Comparison of ENCODE assay signal across 8 cellular contexts in genomic region chr10:113087082-113088029, GRCh38.
DNase-seq lines count a peak whose midpoint lies in the region; ATAC-seq and TF ChIP-seq lines count a peak whose summit lies in the region.

No MANE protein-coding gene starts in this region.

- 29 to 62% methylated on average over 11 of the region's 11 CpGs for WGBS in sigmoid colon, 2 donors

- no peaks in the 10 kb centered on the region for H3K9me2 ChIP-seq in GM23338 (ENCODE audit: insufficient read depth)

- no peaks in the 10 kb centered on the region for H3K27me3 ChIP-seq in GM23338 (ENCODE audit: insufficient read depth)
- H3K27me3 ChIP-seq in sigmoid colon, result no peaks in the 10 kb centered on the region

- no peak overlapping the region; the same call in 2 of the 3 replicates for H3K4me3 Mint-ChIP-seq in GM23338

- TF ChIP-seq POLR2A in sigmoid colon (IDR thresholded peaks at IDR 0.05), result no peak

- no peaks in the 10 kb centered on the region for H3K9me3 Mint-ChIP-seq in GM23338

- peaks cover 99% of the 10 kb centered on the region for H3K79me2 ChIP-seq in GM23338 (replicated peaks; ENCODE audit: insufficient read depth)

- H3K4me3 ChIP-seq in GM23338 (no peak overlapping the region), sigmoid colon (no peak overlapping the region)

- H3K4me1 Mint-ChIP-seq in GM23338, result peaks cover 71% of the 10 kb centered on the region

- peak overlapping the region; percentile 46; the same call in 1 of the 2 replicates for H3K4me2 ChIP-seq in GM23338

- no peaks in the 10 kb centered on the region; the same call in 1 of the 2 replicates for H3K36me3 ChIP-seq in GM23338 (ENCODE audit: insufficient read depth)
- H3K36me3 ChIP-seq in sigmoid colon, result no peaks in the 10 kb centered on the region

- H3K27me3 Mint-ChIP-seq in GM23338 (ENCODE audit: insufficient read depth, low read depth, poor library complexity), result peaks cover 2% of the 10 kb centered on the region

- H2AFZ ChIP-seq in GM23338, result no peak overlapping the region

- TF ChIP-seq CTCF in GM23338 (conservative IDR thresholded peaks at IDR 0.05; ENCODE audit: low read depth in 2 of 2) (no peak), sigmoid colon (IDR thresholded peaks at IDR 0.05) (no peak)

- TF ChIP-seq EP300 in sigmoid colon (IDR thresholded peaks at IDR 0.05), result no peak

- H3F3A ChIP-seq in GM23338 (replicated peaks; ENCODE audit: low read depth), result peaks cover 4% of the 10 kb centered on the region; the same call in 1 of the 2 replicates

- peaks cover 43% of the 10 kb centered on the region for H3K36me3 Mint-ChIP-seq in GM23338 (ENCODE audit: low read depth)

- intact Hi-C loops in sigmoid colon (cut with DNase I), result no loop called here

- H3K4me1 ChIP-seq in GM23338 (ENCODE audit: insufficient read depth), result peaks cover 41% of the 10 kb centered on the region
- H3K4me1 ChIP-seq in sigmoid colon, result peaks cover 2 to 27% (median 23%) of the 10 kb centered on the region in 4 donors

- H3K9me3 ChIP-seq in sigmoid colon, result no peaks in the 10 kb centered on the region

- peak overlapping the region; percentile 81 for H3K27ac ChIP-seq in GM23338 (ENCODE audit: low read depth)
- peak overlapping the region; percentile 43 to 64 (median 48) for H3K27ac ChIP-seq in sigmoid colon

- DNase-seq in GM23338 (ENCODE audit: low spot score) (peak; percentile 62), SKM-1 (lab: John Stamatoyannopoulos, UW; ENCODE audit: unreplicated experiment) (peak; percentile 63), foreskin melanocyte (peak; percentile 77), sigmoid colon (peak; percentile 88), NCI-H1417 (lab: John Stamatoyannopoulos, UW) (no peak), SK-N-DZ (ENCODE audit: low spot score) (no peak), GF-D8 (lab: John Stamatoyannopoulos, UW) (no peak)

- ATAC-seq in GM23338 (peak; percentile 73), HG03354 (IDR thresholded peaks at IDR 0.05; ENCODE audit: poor library complexity, severe bottlenecking, unreplicated experiment) (no peak)

- H4K20me1 ChIP-seq in GM23338 (replicated peaks; ENCODE audit: insufficient read depth), result peaks cover 51% of the 10 kb centered on the region

- H3K27ac Mint-ChIP-seq in GM23338, result peak overlapping the region; percentile 90

TF ChIP-seq in GM23338, 12 proteins besides CTCF, POLR2A, EP300 and RAD21:
- no peak for TF ChIP-seq EZH2 (IDR thresholded peaks at IDR 0.05; ENCODE audit: low read depth, unreplicated experiment)
- TF ChIP-seq POLR2AphosphoS5 (IDR thresholded peaks at IDR 0.05; ENCODE audit: low read depth), result 0 out of 2 replicates have a peak, but pooled peaks have one; percentile 15
TF ChIP-seq in GM23338: peak in this region for 1.

Comparison
In these comparisons a context has a peak if more than half of its experiments do, and no peak if none do; other contexts are left out.
1. DNase-seq: peak in GM23338 (single experiment), SKM-1 (single experiment), foreskin melanocyte (single experiment) and sigmoid colon (single experiment); none in NCI-H1417 (0 of 3), SK-N-DZ (single experiment) and GF-D8 (single experiment).